Comparison of ENCODE assay signal across 20 cellular contexts in genomic region chr18:55869965-55870585, GRCh38.
DNase-seq lines count a peak whose midpoint lies in the region; ATAC-seq and TF ChIP-seq lines count a peak whose summit lies in the region.
"Had no signal": no experiment of that assay in that cellular context is flagged by ENCODE, and none has a peak within 500 bp of the region (broad histone marks: within the 10 kb centered on the region; RNA-seq: fewer than 3 reads in every experiment).

No MANE protein-coding gene starts in this region.

- no peaks in the 10 kb centered on the region for H3K9me3 ChIP-seq in heart left ventricle
- H3K9me3 ChIP-seq in gastrocnemius medialis: no peaks in the 10 kb centered on the region

- H3K4me3 Mint-ChIP-seq in activated CD8-positive, alpha-beta memory T cell treated with anti-CD3 and anti-CD28 coated beads, Interleukin-2, amount 10 ng/mL, durations not matched to agents 7 days and 5 days: no peak overlapping the region
- H3K4me3 Mint-ChIP-seq: activated T-cell treated with anti-CD3 and anti-CD28 coated beads, Interleukin-2, amount 50 U/mL, for 24 hours; IgD-negative memory B cell; neural crest cell; stimulated activated naive B cell treated with anti-CD40 and anti-IgM and Interleukin-4, amounts not matched to agents 10 μg/mL and 1 μg/mL and 100 μg/mL, for 72 hours had no signal

- in situ Hi-C loops in astrocyte of the spinal cord (cut with HindIII; ENCODE audit: low sequenced_read_pairs) (no loop called here), gastrocnemius medialis (cut with MboI; ENCODE audit: low sequenced_read_pairs in 4 of 4) (loop anchor here in 1 of 4 donors (10.0 kb wide), 1 partner anchor 455 kb away; no protein-coding TSS in a partner anchor)

- H3K9me3 Mint-ChIP-seq in activated CD8-positive, alpha-beta memory T cell treated with anti-CD3 and anti-CD28 coated beads, Interleukin-2, amount 10 ng/mL, durations not matched to agents 7 days and 5 days (ENCODE audit: low read depth): peaks cover 6% of the 10 kb centered on the region
- H3K9me3 Mint-ChIP-seq: IgD-negative memory B cell; neural crest cell; stimulated activated naive B cell treated with anti-CD40 and anti-IgM and Interleukin-4, amounts not matched to agents 10 μg/mL and 1 μg/mL and 100 μg/mL, for 72 hours had no signal

- no peak for TF ChIP-seq CTCF in astrocyte of the spinal cord (IDR thresholded peaks at IDR 0.05; ENCODE audit: low read depth, low read length)
- TF ChIP-seq CTCF in heart left ventricle (IDR thresholded peaks at IDR 0.05): no peak
- no peak for TF ChIP-seq CTCF in gastrocnemius medialis (IDR thresholded peaks at IDR 0.05 in 4 of 5, conservative IDR thresholded peaks at IDR 0.05 in 1 of 5)

- H3K36me3 ChIP-seq in heart left ventricle: no peaks in the 10 kb centered on the region
- no peaks in the 10 kb centered on the region for H3K36me3 ChIP-seq in gastrocnemius medialis

- H3K27ac Mint-ChIP-seq in activated CD8-positive, alpha-beta memory T cell treated with anti-CD3 and anti-CD28 coated beads, Interleukin-2, amount 10 ng/mL, durations not matched to agents 7 days and 5 days: no peak overlapping the region
- H3K27ac Mint-ChIP-seq: activated T-cell treated with anti-CD3 and anti-CD28 coated beads, Interleukin-2, amount 50 U/mL, for 24 hours; IgD-negative memory B cell; stimulated activated naive B cell treated with anti-CD40 and anti-IgM and Interleukin-4, amounts not matched to agents 10 μg/mL and 1 μg/mL and 100 μg/mL, for 72 hours had no signal

- intact Hi-C loops in heart left ventricle (cut with DNase I): loop anchor here in 9 of 10 donors (5.0 to 10.0 kb wide), 9 partner anchors 115 to 705 kb away; no protein-coding TSS in a partner anchor
- intact Hi-C loops in gastrocnemius medialis (cut with DNase I; ENCODE audit: low total_unique reads): loop anchor here (10.0 kb wide), 3 partner anchors 285 to 705 kb away; partner anchors contain the start of gene TCF4

- H3K27ac ChIP-seq in heart left ventricle (peak overlapping the region in 9 of 12 donors; percentile 3 to 71 (median 54)), gastrocnemius medialis (peak overlapping the region in 1 of 4 donors; percentile 7)
- H3K27ac ChIP-seq: coronary artery had no signal

- CTCF ChIA-PET in activated CD8-positive, alpha-beta memory T cell treated with anti-CD3 and anti-CD28 coated beads, Interleukin-2, amount 10 ng/mL, durations not matched to agents 7 days and 5 days (lab: Charles Lee): no interaction called here

- peak; percentile 59 for DNase-seq in GM03348 (ENCODE audit: low spot score)
- DNase-seq in astrocyte of the spinal cord (ENCODE audit: low read depth, low spot score): peak; percentile 34
- peak in 4 of 5 donors; percentile 35 to 46 (median 40) for DNase-seq in heart left ventricle
- peak; percentile 42 to 46 for DNase-seq in gastrocnemius medialis
- no peak for DNase-seq in effector CD4-positive, alpha-beta T cell
- no peak for DNase-seq in activated CD8-positive, alpha-beta memory T cell treated with anti-CD3 and anti-CD28 coated beads, Interleukin-2, amount 10 ng/mL, durations not matched to agents 7 days and 5 days
- no peak for DNase-seq in HUDEP-2 (lab: John Stamatoyannopoulos, UW; ENCODE audit: unreplicated experiment in 76 of 76)
- DNase-seq: activated CD4-positive, alpha-beta T cell treated with anti-CD3 and anti-CD28 coated beads, Interleukin-2, amount 50 U/mL, for 1 hour; activated T-cell treated with anti-CD3 and anti-CD28 coated beads, Interleukin-2, amount 50 U/mL, for 24 hours; C1 segment of cervical spinal cord; DMS153; mesendoderm; NCI-H1105; stimulated activated naive B cell treated with anti-CD40 and anti-IgM and Interleukin-4, amounts not matched to agents 10 μg/mL and 1 μg/mL and 100 μg/mL, for 72 hours had no signal

- H3K4me3 ChIP-seq in astrocyte of the spinal cord (ENCODE audit: low read depth, low read length): no peak overlapping the region
- H3K4me3 ChIP-seq in heart left ventricle: no peak overlapping the region
- H3K4me3 ChIP-seq in gastrocnemius medialis: no peak overlapping the region
- H3K4me3 ChIP-seq: coronary artery had no signal

- H3K4me1 Mint-ChIP-seq in activated CD8-positive, alpha-beta memory T cell treated with anti-CD3 and anti-CD28 coated beads, Interleukin-2, amount 10 ng/mL, durations not matched to agents 7 days and 5 days: no peaks in the 10 kb centered on the region
- H3K4me1 Mint-ChIP-seq: IgD-negative memory B cell; stimulated activated naive B cell treated with anti-CD40 and anti-IgM and Interleukin-4, amounts not matched to agents 10 μg/mL and 1 μg/mL and 100 μg/mL, for 72 hours had no signal

- H3K27me3 ChIP-seq in heart left ventricle (no peaks in the 10 kb centered on the region), gastrocnemius medialis (peaks cover 0 to 7% (median 2%) of the 10 kb centered on the region in 3 donors)

- WGBS in heart left ventricle, 4 donors: 52 to 63% (median 59%) methylated on average over 8 of the region's 8 CpGs

- H3K36me3 Mint-ChIP-seq in activated CD8-positive, alpha-beta memory T cell treated with anti-CD3 and anti-CD28 coated beads, Interleukin-2, amount 10 ng/mL, durations not matched to agents 7 days and 5 days: no peaks in the 10 kb centered on the region
- H3K36me3 Mint-ChIP-seq: IgD-negative memory B cell; stimulated activated naive B cell treated with anti-CD40 and anti-IgM and Interleukin-4, amounts not matched to agents 10 μg/mL and 1 μg/mL and 100 μg/mL, for 72 hours had no signal

- H3K27me3 Mint-ChIP-seq in activated CD8-positive, alpha-beta memory T cell treated with anti-CD3 and anti-CD28 coated beads, Interleukin-2, amount 10 ng/mL, durations not matched to agents 7 days and 5 days: no peaks in the 10 kb centered on the region
- H3K27me3 Mint-ChIP-seq: activated T-cell treated with anti-CD3 and anti-CD28 coated beads, Interleukin-2, amount 50 U/mL, for 24 hours; IgD-negative memory B cell; stimulated activated naive B cell treated with anti-CD40 and anti-IgM and Interleukin-4, amounts not matched to agents 10 μg/mL and 1 μg/mL and 100 μg/mL, for 72 hours had no signal

- H3K4me1 ChIP-seq in heart left ventricle: peaks cover 0 to 41% (median 6%) of the 10 kb centered on the region in 12 donors
- peaks cover 0 to 3% of the 10 kb centered on the region in 2 donors for H3K4me1 ChIP-seq in gastrocnemius medialis

- TF ChIP-seq POLR2A in heart left ventricle (IDR thresholded peaks at IDR 0.05): no peak
- TF ChIP-seq POLR2A in gastrocnemius medialis (IDR thresholded peaks at IDR 0.05): no peak

- ATAC-seq in heart left ventricle: peak; percentile 68 to 88 (median 78)
- peak; percentile 73 to 79 for ATAC-seq in gastrocnemius medialis
- no peak for ATAC-seq in activated CD8-positive, alpha-beta memory T cell treated with anti-CD3 and anti-CD28 coated beads, Interleukin-2, amount 10 ng/mL, durations not matched to agents 7 days and 5 days
- no peak for ATAC-seq in GM21381 (IDR thresholded peaks at IDR 0.05; ENCODE audit: unreplicated experiment)
- ATAC-seq: esophagus mucosa; HCT116; stimulated activated naive B cell treated with anti-CD40 and anti-IgM and Interleukin-4, amounts not matched to agents 10 μg/mL and 1 μg/mL and 100 μg/mL, for 72 hours had no signal

Comparison
In these comparisons a context has a peak if more than half of its experiments do, and no peak if none do; other contexts are left out.
1. DNase-seq: peak in GM03348 (single experiment), astrocyte of the spinal cord (single experiment), heart left ventricle (4 of 5) and gastrocnemius medialis (2 of 2); none in effector CD4-positive, alpha-beta T cell (single experiment), activated CD8-positive, alpha-beta memory T cell treated with anti-CD3 and anti-CD28 coated beads, Interleukin-2, amount 10 ng/mL, durations not matched to agents 7 days and 5 days (single experiment) and HUDEP-2 (0 of 76).
2. ATAC-seq: peak in heart left ventricle (4 of 4) and gastrocnemius medialis (2 of 2); none in activated CD8-positive, alpha-beta memory T cell treated with anti-CD3 and anti-CD28 coated beads, Interleukin-2, amount 10 ng/mL, durations not matched to agents 7 days and 5 days (single experiment) and GM21381 (single experiment).